Comparison of ENCODE assay signal across 8 cellular contexts in the genomic region with DNA sequence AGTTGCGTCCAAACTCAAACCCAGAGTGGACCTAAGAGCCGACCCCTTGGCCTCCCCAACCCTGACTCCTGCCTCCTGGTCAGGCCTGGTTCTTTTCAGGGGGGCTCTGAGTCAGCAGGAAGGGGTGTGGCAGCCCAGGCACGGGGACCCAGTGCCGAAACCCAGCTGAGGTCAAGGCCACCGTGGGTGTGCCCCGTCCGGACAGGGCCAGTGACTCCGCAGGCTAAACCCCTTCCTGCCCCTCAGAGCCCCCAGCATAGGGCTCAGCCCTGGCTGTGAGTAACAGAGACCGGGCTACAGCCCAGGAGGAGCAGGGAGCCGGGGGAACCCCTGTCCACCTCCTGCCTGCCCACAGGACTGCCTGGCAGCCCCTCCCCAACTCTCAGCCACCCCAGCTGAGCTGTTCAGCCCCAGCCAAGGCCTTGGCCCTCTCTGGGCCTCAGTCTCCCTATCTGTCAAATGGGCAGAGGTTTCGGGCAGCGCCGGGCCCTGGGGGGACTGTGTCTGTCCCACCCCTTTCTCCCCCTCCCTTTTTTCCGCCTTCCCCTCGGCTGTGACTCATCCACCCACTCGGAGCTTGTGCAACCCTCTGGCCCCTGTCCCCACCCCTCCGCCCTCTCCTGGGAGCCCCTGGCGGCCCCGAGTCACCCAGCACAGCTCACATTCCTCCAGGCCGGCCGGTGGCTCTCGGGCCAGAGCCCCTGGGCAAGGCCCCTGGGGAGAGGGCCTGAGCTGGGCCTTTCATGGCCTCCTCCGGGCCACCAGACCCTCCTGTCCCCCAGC. TPM values are rescaled to one million over a fixed set of nuclear protein-coding genes. Genes with fewer than 3 reads are reported as not detected.
A peak's percentile ranks its signal among the peaks of the same experiment; 100 is the strongest.
DNase-seq lines count a peak whose midpoint lies in the region; ATAC-seq and TF ChIP-seq lines count a peak whose summit lies in the region.

No MANE protein-coding gene starts in this region.

- no peaks in the 10 kb centered on the region for H3K9me3 ChIP-seq in Panc1 (ENCODE audit: control insufficient read depth, insufficient read depth, low read depth, low read length)

- H3K27ac ChIP-seq in Panc1 (ENCODE audit: low read length): peak overlapping the region; percentile 77; the same call in 1 of the 2 replicates

- TF ChIP-seq CTCF in Panc1 (IDR thresholded peaks at IDR 0.05) (no peak), MCF 10A (IDR thresholded peaks at IDR 0.05; ENCODE audit: unreplicated experiment) (peak; percentile 21)

- H3K4me3 Mint-ChIP-seq in MCF 10A (ENCODE audit: unreplicated experiment): peak overlapping the region; percentile 68

- intact Hi-C loops in Panc1 (cut with micrococcal nuclease; ENCODE audit: unreplicated experiment): no loop called here
- intact Hi-C loops in MCF 10A (cut with micrococcal nuclease): loop anchor here (5.0 kb wide), 1 partner anchor 71 kb away; a partner anchor contains a TSS

- CTCF ChIA-PET in Panc1 (lab: Charles Lee): interaction anchor here (0.5 kb wide), 1 partner anchor 31 kb away, joined by 7 read pairs; no protein-coding TSS in a partner anchor
- CTCF ChIA-PET in MCF 10A (lab: Yijun Ruan, JAX): interaction anchor here (0.6 kb wide), 3 partner anchors 68 to 235 kb away, joined by 3 to 4 read pairs (median 4); no protein-coding TSS in a partner anchor

- peaks cover 19% of the 10 kb centered on the region for H3K4me1 Mint-ChIP-seq in MCF 10A (ENCODE audit: insufficient read depth, unreplicated experiment)

- no peak overlapping the region for H3K4me3 ChIP-seq in Panc1 (ENCODE audit: low read depth in 2 of 2, low read length in 2 of 2)

- POLR2A ChIA-PET in Panc1 (lab: Charles Lee) (interaction anchor here (0.6 kb wide), 3 partner anchors 13 to 1438 kb away, joined by 3 to 7 read pairs (median 6); no protein-coding TSS in a partner anchor), MCF 10A (lab: Yijun Ruan, JAX) (interaction anchor here (0.6 to 3.9 kb wide), 8 partner anchors 8 to 1420 kb away, joined by 3 to 19 read pairs (median 4); a partner anchor contains a TSS)

- no peaks in the 10 kb centered on the region for H3K9me3 Mint-ChIP-seq in MCF 10A (ENCODE audit: unreplicated experiment)

- BruUV-seq in Panc1 (replicated peaks; lab: Mats Ljungman, UMichigan): no TSS peak
- BruUV-seq in MCF 10A (replicated peaks; lab: Mats Ljungman, UMichigan): no TSS peak

- peaks cover 40% of the 10 kb centered on the region for H3K4me1 ChIP-seq in Panc1 (ENCODE audit: control insufficient read depth, insufficient read depth, low read length)

- H3K27me3 ChIP-seq in Panc1 (ENCODE audit: control insufficient read depth, insufficient read depth, low read length): no peaks in the 10 kb centered on the region

- in situ Hi-C loops in Caki2 (cut with HindIII; ENCODE audit: low pct_unique_long_range_greater_than_20kb, low sequenced_read_pairs): no loop called here
- in situ Hi-C loops in Panc1 (cut with HindIII; ENCODE audit: low pct_unique_long_range_greater_than_20kb, low sequenced_read_pairs): no loop called here

- H3K27ac Mint-ChIP-seq in MCF 10A (ENCODE audit: low read depth, unreplicated experiment): peak overlapping the region; percentile 70

- peaks cover 63% of the 10 kb centered on the region for H3K36me3 Mint-ChIP-seq in MCF 10A (ENCODE audit: insufficient read depth, unreplicated experiment)

- DNase-seq in Caki2 (ENCODE audit: low read depth) (peak; percentile 69), Panc1 (ENCODE audit: low read depth, low spot score) (no peak), MCF 10A (ENCODE audit: unreplicated experiment) (peak; percentile 96), kidney tubule cell (ENCODE audit: low spot score) (peak; percentile 78), NCI-H187 treated with DMSO at 0.1 percent for 48 hours (lab: John Stamatoyannopoulos, UW) (no peak), COR-L47 (lab: John Stamatoyannopoulos, UW) (no peak), middle frontal gyrus (ENCODE audit: extremely low spot score, low spot score) (no peak)
- DNase-seq in stimulated activated CD8-positive, alpha-beta memory T cell treated with anti-CD3 and anti-CD28 coated beads, Interleukin-12 subunit alpha, Interleukin-12 subunit beta, amount 100 ng/mL, for 1 hour (ENCODE audit: low read depth): peak; percentile 44

- no peaks in the 10 kb centered on the region for H3K27me3 Mint-ChIP-seq in MCF 10A (ENCODE audit: insufficient read depth, unreplicated experiment)

- no peaks in the 10 kb centered on the region for H3K36me3 ChIP-seq in Panc1 (ENCODE audit: control insufficient read depth, insufficient read depth, low read length)

- ATAC-seq in Panc1: peak; percentile 59

RNA-seq across cellular contexts. Expression of a gene that starts 8.6 kb away (rescaled TPM):
- total RNA-seq in Caki2 (2014; rRNA removed; shearing (Covaris generic); ENCODE audit: low replicate concordance): 12.7 and 19.6 TPM in 2 replicates
- 48.0 TPM for total RNA-seq in Panc1 (2021; ENCODE audit: unreplicated experiment)
- 42.8 TPM for polyA plus RNA-seq in Panc1 (2012; ENCODE audit: insufficient read length)
- total RNA-seq in MCF 10A (2022): 32.7 and 35.1 TPM in 2 replicates

RNA-seq across cellular contexts. Expression of a gene that starts 50.6 kb away (rescaled TPM):
- total RNA-seq in Caki2 (2014; rRNA removed; shearing (Covaris generic); ENCODE audit: low replicate concordance): 18.2 and 18.4 TPM in 2 replicates
- 36.7 TPM for total RNA-seq in Panc1 (2021; ENCODE audit: unreplicated experiment)
- polyA plus RNA-seq in Panc1 (2012; ENCODE audit: insufficient read length): 31.6 TPM
- total RNA-seq in MCF 10A (2022): 15.1 and 31.4 TPM in 2 replicates

Comparison
In these comparisons a context has a peak if more than half of its experiments do, and no peak if none do; other contexts are left out.
1. DNase-seq: peak in Caki2 (single experiment), MCF 10A (single experiment), kidney tubule cell (single experiment) and stimulated activated CD8-positive, alpha-beta memory T cell treated with anti-CD3 and anti-CD28 coated beads, Interleukin-12 subunit alpha, Interleukin-12 subunit beta, amount 100 ng/mL, for 1 hour (single experiment); none in Panc1 (single experiment), NCI-H187 treated with DMSO at 0.1 percent for 48 hours (single experiment), COR-L47 (single experiment) and middle frontal gyrus (single experiment).